In genomic region chr4:77699731-77700210, GRCh38 we compare ENCODE assay signal across 11 cellular contexts.
DNase-seq lines count a peak whose midpoint lies in the region; ATAC-seq, FAIRE-seq and TF ChIP-seq lines count a peak whose summit lies in the region.
"Had no signal": no experiment of that assay in that cellular context is flagged by ENCODE, and none has a peak within 500 bp of the region (broad histone marks: within the 10 kb centered on the region; RNA-seq: fewer than 3 reads in every experiment).

No MANE protein-coding gene starts in this region.

- no peaks in the 10 kb centered on the region for H3K9me3 ChIP-seq in astrocyte (ENCODE audit: insufficient read depth, low read depth, low read length)

- H3K9ac ChIP-seq in astrocyte (ENCODE audit: low read length): peak overlapping the region; percentile 3

- peaks cover 2% of the 10 kb centered on the region for H3K9me3 Mint-ChIP-seq in astrocyte (ENCODE audit: unreplicated experiment)
- H3K9me3 Mint-ChIP-seq in activated naive CD8-positive, alpha-beta T cell treated with anti-CD3 and anti-CD28 coated beads for 36 hours: no peaks in the 10 kb centered on the region
- no peaks in the 10 kb centered on the region for H3K9me3 Mint-ChIP-seq in activated T-helper 17 cell treated with anti-CD3 and anti-CD28 coated beads, Interleukin-2, amount 50 U/mL, for 72 hours
- H3K9me3 Mint-ChIP-seq: IgD-negative memory B cell had no signal

- no peak for ATAC-seq in GM21381 (IDR thresholded peaks at IDR 0.05; ENCODE audit: unreplicated experiment)
- no peak for ATAC-seq in activated T-helper 17 cell treated with anti-CD3 and anti-CD28 coated beads, Interleukin-2, amount 50 U/mL, for 72 hours (replicated peaks)

- DNase-seq in BJ (ENCODE audit: low read depth) (peak; percentile 37), HTR-8/SVneo (ENCODE audit: insufficient read length, low spot score) (peak; percentile 25), astrocyte (ENCODE audit: low read depth) (peak; percentile 90), left kidney (ENCODE audit: low read depth, low spot score) (peak; percentile 93)
- DNase-seq in activated naive CD8-positive, alpha-beta T cell treated with anti-CD3 and anti-CD28 coated beads for 36 hours: no peak
- no peak for DNase-seq in NK-92 treated with Interleukin-12 subunit alpha and Interleukin-12 subunit beta, amount 100 ng/mL, for 24 hours (lab: John Stamatoyannopoulos, UW)

- H3K36me3 ChIP-seq in BJ (ENCODE audit: control insufficient read depth, insufficient read depth, low read length): no peaks in the 10 kb centered on the region
- no peaks in the 10 kb centered on the region for H3K36me3 ChIP-seq in astrocyte (ENCODE audit: insufficient read depth, low read length)

- no peak overlapping the region for H3K27ac ChIP-seq in astrocyte (ENCODE audit: low read depth, low read length)

- CTCF ChIA-PET in BJ (lab: Yijun Ruan, JAX): interaction anchor here (0.6 to 2.8 kb wide), 4 partner anchors 25 to 932 kb away, joined by 3 to 13 read pairs (median 6); no protein-coding TSS in a partner anchor

- peak overlapping the region; percentile 44 for H2AFZ ChIP-seq in astrocyte (ENCODE audit: low read depth, low read length)

- no peak overlapping the region for H3K4me3 Mint-ChIP-seq in astrocyte (ENCODE audit: unreplicated experiment)
- no peak overlapping the region for H3K4me3 Mint-ChIP-seq in activated naive CD8-positive, alpha-beta T cell treated with anti-CD3 and anti-CD28 coated beads for 36 hours
- H3K4me3 Mint-ChIP-seq in activated T-helper 17 cell treated with anti-CD3 and anti-CD28 coated beads, Interleukin-2, amount 50 U/mL, for 72 hours: no peak overlapping the region
- H3K4me3 Mint-ChIP-seq: IgD-negative memory B cell had no signal

- POLR2A ChIA-PET in BJ (lab: Charles Lee): no interaction called here

- H3K27me3 ChIP-seq in BJ (ENCODE audit: control insufficient read depth, insufficient read depth, low read length) (no peaks in the 10 kb centered on the region), astrocyte (ENCODE audit: insufficient read depth, low read length) (no peaks in the 10 kb centered on the region)

- FAIRE-seq in HTR-8/SVneo (lab: Jason Lieb, UNC) (no peak), astrocyte (lab: Jason Lieb, UNC) (peak; percentile 39)
- FAIRE-seq: GM12892, islet of Langerhans had no signal

- H3K27me3 Mint-ChIP-seq in astrocyte (ENCODE audit: low read depth, unreplicated experiment): no peaks in the 10 kb centered on the region
- H3K27me3 Mint-ChIP-seq in activated naive CD8-positive, alpha-beta T cell treated with anti-CD3 and anti-CD28 coated beads for 36 hours: no peaks in the 10 kb centered on the region
- no peaks in the 10 kb centered on the region for H3K27me3 Mint-ChIP-seq in activated T-helper 17 cell treated with anti-CD3 and anti-CD28 coated beads, Interleukin-2, amount 50 U/mL, for 72 hours

- peak overlapping the region; percentile 64 for H3K27ac Mint-ChIP-seq in astrocyte (ENCODE audit: unreplicated experiment)
- no peak overlapping the region for H3K27ac Mint-ChIP-seq in activated naive CD8-positive, alpha-beta T cell treated with anti-CD3 and anti-CD28 coated beads for 36 hours
- H3K27ac Mint-ChIP-seq in activated T-helper 17 cell treated with anti-CD3 and anti-CD28 coated beads, Interleukin-2, amount 50 U/mL, for 72 hours: no peak overlapping the region
- H3K27ac Mint-ChIP-seq: IgD-negative memory B cell had no signal

- H3K4me2 ChIP-seq in astrocyte (ENCODE audit: low read length): peak overlapping the region; percentile 73

- TF ChIP-seq CTCF in BJ (IDR thresholded peaks at IDR 0.05; ENCODE audit: insufficient read depth, low read depth, low read length) (peak; percentile 25; the same call in 1 of the 2 replicates), astrocyte (IDR thresholded peaks at IDR 0.05; ENCODE audit: insufficient read depth, low read depth, low read length) (peak; percentile 16)

- no peaks in the 10 kb centered on the region for H3K79me2 ChIP-seq in astrocyte (ENCODE audit: insufficient read depth, low read length)

- peaks cover 51% of the 10 kb centered on the region for H3K4me1 Mint-ChIP-seq in astrocyte (ENCODE audit: low read depth, unreplicated experiment)
- peaks cover 6% of the 10 kb centered on the region for H3K4me1 Mint-ChIP-seq in activated naive CD8-positive, alpha-beta T cell treated with anti-CD3 and anti-CD28 coated beads for 36 hours
- no peaks in the 10 kb centered on the region for H3K4me1 Mint-ChIP-seq in activated T-helper 17 cell treated with anti-CD3 and anti-CD28 coated beads, Interleukin-2, amount 50 U/mL, for 72 hours
- H3K4me1 Mint-ChIP-seq: IgD-negative memory B cell had no signal

- H3K4me3 ChIP-seq in BJ (ENCODE audit: low read depth, low read length) (no peak overlapping the region), astrocyte (ENCODE audit: insufficient read depth, low read depth, low read length) (no peak overlapping the region)

- H4K20me1 ChIP-seq in astrocyte (ENCODE audit: insufficient read depth, low read length): no peaks in the 10 kb centered on the region

- H3K36me3 Mint-ChIP-seq in astrocyte (ENCODE audit: low read depth, unreplicated experiment): no peaks in the 10 kb centered on the region
- no peaks in the 10 kb centered on the region for H3K36me3 Mint-ChIP-seq in activated naive CD8-positive, alpha-beta T cell treated with anti-CD3 and anti-CD28 coated beads for 36 hours
- H3K36me3 Mint-ChIP-seq in activated T-helper 17 cell treated with anti-CD3 and anti-CD28 coated beads, Interleukin-2, amount 50 U/mL, for 72 hours (ENCODE audit: low read depth): no peaks in the 10 kb centered on the region

- H3K4me1 ChIP-seq in astrocyte (ENCODE audit: insufficient read depth, low read length): peaks cover 31% of the 10 kb centered on the region

Comparison
In these comparisons a context has a peak if more than half of its experiments do, and no peak if none do; other contexts are left out.
1. DNase-seq: peak in BJ (single experiment), HTR-8/SVneo (single experiment), astrocyte (single experiment) and left kidney (single experiment); none in activated naive CD8-positive, alpha-beta T cell treated with anti-CD3 and anti-CD28 coated beads for 36 hours (single experiment) and NK-92 treated with Interleukin-12 subunit alpha and Interleukin-12 subunit beta, amount 100 ng/mL, for 24 hours (single experiment).